9 cellular contexts compared by ENCODE assay signal in genomic region chr4:84750260-84750955, GRCh38.
DNase-seq lines count a peak whose midpoint lies in the region; ATAC-seq and TF ChIP-seq lines count a peak whose summit lies in the region.
"Had no signal": no experiment of that assay in that cellular context is flagged by ENCODE, and none has a peak within 500 bp of the region (broad histone marks: within the 10 kb centered on the region; RNA-seq: fewer than 3 reads in every experiment).

No MANE protein-coding gene starts in this region.

- no peak overlapping the region for H3K27ac ChIP-seq in vagina

- no peak overlapping the region for H3K27ac Mint-ChIP-seq in MCF 10A (ENCODE audit: low read depth, unreplicated experiment)

- H3K4me3 ChIP-seq in AG09309 (ENCODE audit: control insufficient read depth, low read depth, low read length) (no peak overlapping the region), vagina (no peak overlapping the region)
- H3K4me3 ChIP-seq: HAP-1 had no signal

- peak; percentile 61 for ATAC-seq in GM18505 (IDR thresholded peaks at IDR 0.05; ENCODE audit: unreplicated experiment)
- peak; percentile 67 for ATAC-seq in HG03045 (IDR thresholded peaks at IDR 0.05; ENCODE audit: unreplicated experiment)

- TF ChIP-seq POLR2A in GM18505 (IDR thresholded peaks at IDR 0.05; ENCODE audit: borderline replicate concordance, extremely low read depth, insufficient read depth, insufficient read length): no peak
- no peak for TF ChIP-seq POLR2A in vagina (IDR thresholded peaks at IDR 0.05)

- POLR2A ChIA-PET in MCF 10A (lab: Yijun Ruan, JAX): interaction anchor here (0.6 to 2.2 kb wide), 5 partner anchors 26 to 221 kb away, joined by 3 to 14 read pairs (median 4); partner anchors contain the start of gene WDFY3

- no peaks in the 10 kb centered on the region for H3K9me3 ChIP-seq in vagina
- H3K9me3 ChIP-seq: HAP-1 had no signal

- H3K9me3 Mint-ChIP-seq in MCF 10A (ENCODE audit: unreplicated experiment): no peaks in the 10 kb centered on the region

- peaks cover 65% of the 10 kb centered on the region for H3K36me3 Mint-ChIP-seq in MCF 10A (ENCODE audit: insufficient read depth, unreplicated experiment)

- no peak overlapping the region for H3K4me3 Mint-ChIP-seq in MCF 10A (ENCODE audit: unreplicated experiment)

- no peaks in the 10 kb centered on the region for H3K27me3 ChIP-seq in vagina

- CTCF ChIA-PET in MCF 10A (lab: Yijun Ruan, JAX): interaction anchor here (0.5 to 3.4 kb wide), 28 partner anchors 11 to 1175 kb away, joined by 3 to 58 read pairs (median 4); partner anchors contain the start of gene WDFY3

- no TSS peak for BruUV-seq in MCF 10A (replicated peaks; lab: Mats Ljungman, UMichigan)

- no peaks in the 10 kb centered on the region for H3K27me3 Mint-ChIP-seq in MCF 10A (ENCODE audit: insufficient read depth, unreplicated experiment)

- H3K36me3 ChIP-seq in vagina: peaks cover 0 to 18% of the 10 kb centered on the region in 2 donors

- TF ChIP-seq CTCF in AG09309 (IDR thresholded peaks at IDR 0.05; ENCODE audit: control insufficient read depth, insufficient read depth, low read depth, low read length, missing control alignments): peak; percentile 47
- TF ChIP-seq CTCF in MCF 10A (IDR thresholded peaks at IDR 0.05; ENCODE audit: unreplicated experiment): peak; percentile 42
- peak; percentile 49 to 62 (median 56) for TF ChIP-seq CTCF in vagina (IDR thresholded peaks at IDR 0.05)

- intact Hi-C loops in MCF 10A (cut with micrococcal nuclease): loop anchor here (1.0 to 2.0 kb wide), 3 partner anchors 172 to 221 kb away; partner anchors contain the start of gene WDFY3
- intact Hi-C loops in vagina (cut with DNase I): loop anchor here (1.0 kb wide), 1 partner anchor 222 kb away; no protein-coding TSS in a partner anchor

- DNase-seq in AG09309 (ENCODE audit: low read depth): peak; percentile 23
- DNase-seq in NCI-H526 treated with DMSO at 0.1 percent for 48 hours (lab: John Stamatoyannopoulos, UW): peak; percentile 7
- peak; percentile 51 for DNase-seq in MCF 10A (ENCODE audit: unreplicated experiment)
- peak; percentile 53 for DNase-seq in kidney tubule cell (ENCODE audit: low spot score)
- DNase-seq in vagina (ENCODE audit: extremely low spot score in 2 of 2): no peak
- DNase-seq in cortex of kidney (lab: John Stamatoyannopoulos, UW): no peak

- H3K4me1 ChIP-seq in vagina: no peaks in the 10 kb centered on the region
- H3K4me1 ChIP-seq: HAP-1 had no signal

- no peaks in the 10 kb centered on the region for H3K4me1 Mint-ChIP-seq in MCF 10A (ENCODE audit: insufficient read depth, unreplicated experiment)

Comparison
In these comparisons a context has a peak if more than half of its experiments do, and no peak if none do; other contexts are left out.
1. DNase-seq: peak in AG09309 (single experiment), NCI-H526 treated with DMSO at 0.1 percent for 48 hours (single experiment), MCF 10A (single experiment) and kidney tubule cell (single experiment); none in vagina (0 of 2) and cortex of kidney (single experiment).
2. Peak in every context shown above with its lines, with median percentiles within 50 percentile points of each other: CTCF ChIP-seq.